ENCODE assay signal across 11 cellular contexts in the genomic region with DNA sequence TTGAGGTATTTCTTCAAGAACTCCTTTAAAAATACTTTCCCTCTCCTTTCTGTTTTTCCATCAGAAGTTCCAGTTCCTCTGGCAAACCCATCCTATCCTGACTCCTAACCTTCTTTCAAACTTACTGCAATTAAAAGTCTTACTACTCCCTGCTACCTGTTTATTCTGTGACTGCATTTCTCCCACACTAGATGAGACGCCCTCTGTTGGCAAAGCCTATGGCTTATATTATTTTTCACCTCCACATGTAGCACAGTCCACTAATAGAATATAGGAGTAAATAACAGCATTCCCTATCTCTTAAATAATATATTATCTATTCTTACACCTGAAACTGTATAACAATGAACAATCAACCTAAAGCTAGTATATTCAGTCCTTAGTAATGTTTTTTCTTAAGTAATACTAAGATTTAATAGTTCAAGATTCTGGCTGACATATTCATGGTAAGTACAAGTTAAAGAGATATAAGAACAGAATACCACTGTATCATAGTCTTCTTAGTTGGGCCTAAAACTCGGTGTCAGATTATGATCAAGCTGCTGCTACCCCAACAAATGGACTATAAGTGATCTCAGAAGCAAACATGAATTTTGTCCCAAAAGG. TPM values are rescaled to one million over a fixed set of nuclear protein-coding genes. Genes with fewer than 3 reads are reported as not detected.
DNase-seq lines count a peak whose midpoint lies in the region; ATAC-seq, FAIRE-seq and TF ChIP-seq lines count a peak whose summit lies in the region.
"Had no signal": no experiment of that assay in that cellular context is flagged by ENCODE, and none has a peak within 500 bp of the region (broad histone marks: within the 10 kb centered on the region; RNA-seq: fewer than 3 reads in every experiment).

No MANE protein-coding gene starts in this region.

- H3K4me2 ChIP-seq in OCI-LY1 (ENCODE audit: low read length), result no peak overlapping the region

- peaks cover 0 to 6% (median 1%) of the 10 kb centered on the region in 9 donors for H3K36me3 ChIP-seq in heart left ventricle
- peaks cover 27% of the 10 kb centered on the region for H3K36me3 ChIP-seq in OCI-LY1 (ENCODE audit: insufficient read depth, low read length)

- H3K9me3 ChIP-seq in heart left ventricle (no peaks in the 10 kb centered on the region), OCI-LY1 (ENCODE audit: low read length) (no peaks in the 10 kb centered on the region)

- H3K79me2 ChIP-seq in OCI-LY1 (ENCODE audit: insufficient read depth, low read length), result peaks cover 27% of the 10 kb centered on the region

- intact Hi-C loops in heart left ventricle (cut with DNase I), result loop anchor here in 2 of 10 donors (5.0 to 10.0 kb wide), 2 partner anchors 515 to 557 kb away; no protein-coding TSS in a partner anchor
- intact Hi-C loops in left ventricle myocardium superior (cut with micrococcal nuclease), result no loop called here

- H4K20me1 ChIP-seq in OCI-LY1 (ENCODE audit: insufficient read depth, low read length), result no peaks in the 10 kb centered on the region

- no peaks in the 10 kb centered on the region for H3K9me2 ChIP-seq in OCI-LY1 (ENCODE audit: low read depth, low read length)

- H3K9ac ChIP-seq in OCI-LY1 (ENCODE audit: low read length), result no peak overlapping the region

- H3K4me1 ChIP-seq in heart left ventricle (peaks cover 0 to 29% (median 6%) of the 10 kb centered on the region in 12 donors), OCI-LY1 (ENCODE audit: insufficient read depth, low read length, severe bottlenecking) (peaks cover 38% of the 10 kb centered on the region)

- WGBS in heart left ventricle, 4 donors, result 71 to 75% (median 73%) methylated on average over 2 of the region's 2 CpGs

- DNase-seq in heart left ventricle, result no peak
- no peak for DNase-seq in left ventricle myocardium superior
- DNase-seq in epithelial cell of esophagus (ENCODE audit: low read depth), result peak; percentile 42
- DNase-seq in urothelium cell line (ENCODE audit: low spot score), result peak; percentile 17
- no peak for DNase-seq in activated CD4-positive, alpha-beta T cell treated with anti-CD3 and anti-CD28 coated beads for 4 hours
- DNase-seq: COR-L47, NCI-H1930, right cardiac atrium had no signal

- peak in 2 of 4 donors; percentile 37 to 47 for ATAC-seq in heart left ventricle
- no peak for ATAC-seq in left ventricle myocardium superior
- ATAC-seq in GM21619 (IDR thresholded peaks at IDR 0.05; ENCODE audit: unreplicated experiment), result no peak
- ATAC-seq in GM19455 (IDR thresholded peaks at IDR 0.05; ENCODE audit: unreplicated experiment), result no peak

- FAIRE-seq in urothelium cell line (lab: Jason Lieb, UNC), result no peak

- H3F3A ChIP-seq in OCI-LY1 (ENCODE audit: insufficient read depth, low read length), result no peaks in the 10 kb centered on the region

- H3K27me3 ChIP-seq in heart left ventricle (no peaks in the 10 kb centered on the region), OCI-LY1 (ENCODE audit: insufficient read depth, low read length) (no peaks in the 10 kb centered on the region)

- H3K27ac ChIP-seq in heart left ventricle, result no peak overlapping the region
- H3K27ac ChIP-seq in OCI-LY1 (ENCODE audit: low read depth, low read length, poor library complexity, severe bottlenecking), result no peak overlapping the region

- TF ChIP-seq CTCF in heart left ventricle (IDR thresholded peaks at IDR 0.05), result peak in 8 of 12 donors; percentile 12 to 44 (median 34)
- TF ChIP-seq CTCF in OCI-LY1 (IDR thresholded peaks at IDR 0.05; ENCODE audit: low read length), result peak; percentile 62
- TF ChIP-seq CTCF in epithelial cell of esophagus (IDR thresholded peaks at IDR 0.05; ENCODE audit: insufficient read depth, low read depth, low read length, missing control alignments), result peak; percentile 60

- H3K4me3 ChIP-seq in heart left ventricle (no peak overlapping the region), OCI-LY1 (ENCODE audit: low read depth, low read length, poor library complexity, severe bottlenecking) (no peak overlapping the region), epithelial cell of esophagus (ENCODE audit: low read length) (no peak overlapping the region)

- no peak overlapping the region for H2AFZ ChIP-seq in OCI-LY1 (ENCODE audit: low read length)

- no peak for TF ChIP-seq POLR2A in heart left ventricle (IDR thresholded peaks at IDR 0.05)

RNA-seq across cellular contexts. Expression of gene RAB3GAP2, which starts 54.8 kb away (rescaled TPM):
- total RNA-seq in heart left ventricle, result 10 to 100 TPM; 13.8 to 39.3 (median 28.9) TPM
- polyA plus RNA-seq in heart left ventricle, result 10 to 100 TPM in 1 of 2 donors, 1 to 10 TPM in 1; 6.5 to 11.7 TPM
- 25.9 TPM for total RNA-seq in left ventricle myocardium superior

Comparison
In these comparisons a context has a peak if more than half of its experiments do, and no peak if none do; other contexts are left out.
1. DNase-seq: peak in epithelial cell of esophagus (single experiment) and urothelium cell line (single experiment); none in heart left ventricle (0 of 5), left ventricle myocardium superior (single experiment) and activated CD4-positive, alpha-beta T cell treated with anti-CD3 and anti-CD28 coated beads for 4 hours (0 of 2).
2. Peak in every context shown above with its lines, with median percentiles within 50 percentile points of each other: CTCF ChIP-seq.